ENCODE assay signal across 34 cellular contexts in the genomic region with DNA sequence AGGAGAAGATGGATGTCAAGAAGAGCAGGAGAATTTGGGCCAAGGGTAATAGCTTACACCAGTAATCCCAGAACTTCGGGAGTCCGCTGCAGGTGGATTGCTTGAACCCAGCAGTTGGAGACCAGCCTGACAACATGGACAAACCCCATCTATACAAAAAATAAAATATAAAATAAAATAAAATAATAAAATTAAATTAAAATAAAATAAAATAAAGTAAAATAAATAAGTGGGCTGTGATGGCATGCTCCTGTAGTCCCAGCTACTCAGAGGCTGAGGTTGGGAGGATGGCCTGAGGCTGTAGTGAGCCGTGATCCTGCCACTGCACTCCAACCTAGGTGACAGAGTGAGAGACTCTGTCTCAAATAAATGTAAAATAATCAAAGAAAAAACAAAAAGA.
"Had no signal": no experiment of that assay in that cellular context is flagged by ENCODE, and none has a peak within 500 bp of the region (broad histone marks: within the 10 kb centered on the region; RNA-seq: fewer than 3 reads in every experiment).

No MANE protein-coding gene starts in this region.

- DNase-seq: Karpas-422, Kasumi-1, MG63, MM.1S, MV-4-11, NCI-H1048, NCI-H1092, NCI-H1092 treated with DMSO at 0.1 percent for 48 hours, NCI-H1105, NCI-H1105 treated with DMSO at 0.1 percent for 48 hours, NCI-H1417, NCI-H1417 treated with DMSO at 0.1 percent for 48 hours, NCI-H1436, NCI-H1436 treated with DMSO at 0.1 percent for 48 hours, NCI-H146, NCI-H1694, NCI-H1694 treated with DMSO at 0.1 percent for 48 hours, NCI-H187, NCI-H187 treated with DMSO at 0.1 percent for 48 hours, NCI-H1930, NCI-H2029, NCI-H2029 treated with DMSO at 0.1 percent for 48 hours, NCI-H2081, NCI-H2081 treated with DMSO at 0.1 percent for 48 hours, NCI-H2107, NCI-H2171, NCI-H2171 treated with DMSO at 0.1 percent for 48 hours, NCI-H2227 treated with DMSO at 0.1 percent for 48 hours, NCI-H226, NCI-H345, NCI-H446, NCI-H446 treated with DMSO at 0.1 percent for 48 hours, NCI-H510A, NCI-H510A treated with DMSO at 0.1 percent for 48 hours had no signal
